17 cellular contexts compared by ENCODE assay signal in genomic region chr1:203185061-203185461, GRCh38. TPM values are rescaled to one million over a fixed set of nuclear protein-coding genes. Genes with fewer than 3 reads are reported as not detected.
"Had no signal": no experiment of that assay in that cellular context is flagged by ENCODE, and none has a peak within 500 bp of the region (broad histone marks: within the 10 kb centered on the region; RNA-seq: fewer than 3 reads in every experiment).

No MANE protein-coding gene starts in this region.

- DNase-seq: activated CD4-positive, alpha-beta T cell treated with anti-CD3 and anti-CD28 coated beads for 36 hours; activated CD8-positive, alpha-beta T cell treated with anti-CD3 and anti-CD28 coated beads, Interleukin-2, amount 10 ng/mL, durations not matched to agents 7 days and 5 days; kidney; midbrain; stimulated activated CD4-positive, alpha-beta T cell treated with anti-CD3 and anti-CD28 coated beads, Interleukin-2, amount 100 ng/mL, for 24 hours; stimulated activated naive CD4-positive, alpha-beta T cell treated with Interleukin-2 at 50 U/mL for 16 hours; T-helper 9 cell had no signal

- H3K27me3 Mint-ChIP-seq: activated naive CD4-positive, alpha-beta T cell treated with anti-CD3 and anti-CD28 coated beads, Interleukin-2, amount 50 U/mL, for 24 hours had no signal

- H3K9me3 ChIP-seq: gastroesophageal sphincter, right lobe of liver had no signal

- H3K27ac Mint-ChIP-seq: activated CD4-positive, alpha-beta T cell treated with anti-CD3 and anti-CD28 coated beads for 36 hours; activated CD8-positive, alpha-beta T cell treated with anti-CD3 and anti-CD28 coated beads, Interleukin-2, amount 10 ng/mL, durations not matched to agents 7 days and 5 days; activated naive CD4-positive, alpha-beta T cell treated with anti-CD3 and anti-CD28 coated beads, Interleukin-2, amount 50 U/mL, for 24 hours; activated T-helper 1 cell treated with anti-CD3 and anti-CD28 coated beads, Interleukin-12 subunit alpha, Interleukin-12 subunit beta, Interleukin-2, Interleukin-4 antibody, amounts not matched to agents 30 ng/mL and 10 ng/mL and 1 ng/mL, durations not matched to agents 14 hours and 24 hours and 36 hours; progenitor cell of endocrine pancreas had no signal

- H3K4me3 ChIP-seq: gastroesophageal sphincter, right lobe of liver had no signal

- H3K27me3 ChIP-seq: dorsolateral prefrontal cortex, gastroesophageal sphincter, right lobe of liver had no signal

- H3K4me3 Mint-ChIP-seq: activated CD4-positive, alpha-beta T cell treated with anti-CD3 and anti-CD28 coated beads for 36 hours; activated CD8-positive, alpha-beta T cell treated with anti-CD3 and anti-CD28 coated beads, Interleukin-2, amount 10 ng/mL, durations not matched to agents 7 days and 5 days; activated naive CD4-positive, alpha-beta T cell treated with anti-CD3 and anti-CD28 coated beads, Interleukin-2, amount 50 U/mL, for 24 hours; activated T-helper 1 cell treated with anti-CD3 and anti-CD28 coated beads, Interleukin-12 subunit alpha, Interleukin-12 subunit beta, Interleukin-2, Interleukin-4 antibody, amounts not matched to agents 30 ng/mL and 10 ng/mL and 1 ng/mL, durations not matched to agents 14 hours and 24 hours and 36 hours had no signal

- H3K36me3 ChIP-seq: gastroesophageal sphincter, right lobe of liver had no signal

- H3K36me3 Mint-ChIP-seq: activated naive CD4-positive, alpha-beta T cell treated with anti-CD3 and anti-CD28 coated beads, Interleukin-2, amount 50 U/mL, for 24 hours had no signal

- ATAC-seq: activated CD4-positive, alpha-beta T cell treated with anti-CD3 and anti-CD28 coated beads for 36 hours; activated CD8-positive, alpha-beta T cell treated with anti-CD3 and anti-CD28 coated beads, Interleukin-2, amount 10 ng/mL, durations not matched to agents 7 days and 5 days; gastroesophageal sphincter had no signal

- H3K4me1 ChIP-seq: right lobe of liver had no signal

- H3K27ac ChIP-seq: gastroesophageal sphincter, right lobe of liver, VCaP had no signal

- H3K9me3 Mint-ChIP-seq: activated naive CD4-positive, alpha-beta T cell treated with anti-CD3 and anti-CD28 coated beads, Interleukin-2, amount 50 U/mL, for 24 hours; activated T-helper 1 cell treated with anti-CD3 and anti-CD28 coated beads, Interleukin-12 subunit alpha, Interleukin-12 subunit beta, Interleukin-2, Interleukin-4 antibody, amounts not matched to agents 30 ng/mL and 10 ng/mL and 1 ng/mL, durations not matched to agents 14 hours and 24 hours and 36 hours had no signal

- H3K4me1 Mint-ChIP-seq: activated naive CD4-positive, alpha-beta T cell treated with anti-CD3 and anti-CD28 coated beads, Interleukin-2, amount 50 U/mL, for 24 hours had no signal

RNA-seq across cellular contexts. Expression of gene CHI3L1, which starts 1.4 kb away (rescaled TPM):
- total RNA-seq: activated CD8-positive, alpha-beta T cell treated with anti-CD3 and anti-CD28 coated beads, Interleukin-2, amount 10 ng/mL, durations not matched to agents 7 days and 5 days; activated T-helper 1 cell treated with anti-CD3 and anti-CD28 coated beads, Interleukin-12 subunit alpha, Interleukin-12 subunit beta, Interleukin-2, Interleukin-4 antibody, amounts not matched to agents 30 ng/mL and 10 ng/mL and 1 ng/mL, durations not matched to agents 14 hours and 24 hours and 36 hours; progenitor cell of endocrine pancreas had no signal

RNA-seq across cellular contexts. Expression of gene MYBPH, which starts 9.4 kb away (rescaled TPM):
- total RNA-seq: activated CD4-positive, alpha-beta T cell treated with anti-CD3 and anti-CD28 coated beads for 36 hours; activated CD8-positive, alpha-beta T cell treated with anti-CD3 and anti-CD28 coated beads, Interleukin-2, amount 10 ng/mL, durations not matched to agents 7 days and 5 days; activated T-helper 1 cell treated with anti-CD3 and anti-CD28 coated beads, Interleukin-12 subunit alpha, Interleukin-12 subunit beta, Interleukin-2, Interleukin-4 antibody, amounts not matched to agents 30 ng/mL and 10 ng/mL and 1 ng/mL, durations not matched to agents 14 hours and 24 hours and 36 hours; gastroesophageal sphincter; kidney; progenitor cell of endocrine pancreas; SK-MEL-5; ureter had no signal
- polyA plus RNA-seq: liver had no signal

RNA-seq across cellular contexts. Expression of gene CHIT1, which starts 44.4 kb away (rescaled TPM):
- total RNA-seq: SK-MEL-5 had no signal

RNA-seq across cellular contexts. Expression of gene ADORA1, which starts 57.5 kb away (rescaled TPM):
- total RNA-seq: activated CD4-positive, alpha-beta T cell treated with anti-CD3 and anti-CD28 coated beads for 36 hours; activated CD8-positive, alpha-beta T cell treated with anti-CD3 and anti-CD28 coated beads, Interleukin-2, amount 10 ng/mL, durations not matched to agents 7 days and 5 days; activated T-helper 1 cell treated with anti-CD3 and anti-CD28 coated beads, Interleukin-12 subunit alpha, Interleukin-12 subunit beta, Interleukin-2, Interleukin-4 antibody, amounts not matched to agents 30 ng/mL and 10 ng/mL and 1 ng/mL, durations not matched to agents 14 hours and 24 hours and 36 hours had no signal
